Comparison of ENCODE assay signal across 16 cellular contexts in the genomic region with DNA sequence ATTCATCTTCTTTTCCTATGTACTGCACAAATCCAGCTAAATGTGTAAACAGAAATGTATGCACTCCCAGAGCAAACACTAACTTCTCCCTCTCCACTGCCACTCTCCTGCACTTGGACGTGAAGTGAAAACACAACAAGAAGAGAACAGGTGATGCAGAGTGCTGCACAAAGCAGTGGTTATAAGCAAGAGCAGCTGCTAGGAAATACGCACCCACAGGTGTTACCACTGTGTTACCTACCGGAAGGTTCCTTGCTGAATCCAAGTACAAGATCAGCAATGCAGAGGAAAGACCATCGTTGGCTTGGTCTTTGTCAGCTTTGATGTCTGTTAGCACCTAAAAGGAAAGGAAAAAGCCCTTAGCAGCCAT. TPM values are rescaled to one million over a fixed set of nuclear protein-coding genes. Genes with fewer than 3 reads are reported as not detected.
DNase-seq lines count a peak whose midpoint lies in the region; ATAC-seq and TF ChIP-seq lines count a peak whose summit lies in the region.
"Had no signal": no experiment of that assay in that cellular context is flagged by ENCODE, and none has a peak within 500 bp of the region (broad histone marks: within the 10 kb centered on the region; RNA-seq: fewer than 3 reads in every experiment).

No MANE protein-coding gene starts in this region.

- H3K27me3 Mint-ChIP-seq in activated T-cell treated with anti-CD3 and anti-CD28 coated beads, Interleukin-2, amount 50 U/mL, for 24 hours = no peaks in the 10 kb centered on the region
- no peaks in the 10 kb centered on the region for H3K27me3 Mint-ChIP-seq in activated CD8-positive, alpha-beta T cell treated with anti-CD3 and anti-CD28 coated beads for 36 hours
- H3K27me3 Mint-ChIP-seq in T-cell = no peaks in the 10 kb centered on the region

- peaks cover 16% of the 10 kb centered on the region for H3K4me1 Mint-ChIP-seq in activated T-cell treated with anti-CD3 and anti-CD28 coated beads, Interleukin-2, amount 50 U/mL, for 24 hours (ENCODE audit: low read depth)
- H3K4me1 Mint-ChIP-seq in activated CD8-positive, alpha-beta T cell treated with anti-CD3 and anti-CD28 coated beads for 36 hours (ENCODE audit: low read depth) = no peaks in the 10 kb centered on the region
- peaks cover 0 to 4% (median 0%) of the 10 kb centered on the region in 3 donors for H3K4me1 Mint-ChIP-seq in T-cell
- H3K4me1 Mint-ChIP-seq: GM23338 had no signal

- H3K27ac Mint-ChIP-seq in activated T-cell treated with anti-CD3 and anti-CD28 coated beads, Interleukin-2, amount 50 U/mL, for 24 hours = peak overlapping the region; percentile 52
- H3K27ac Mint-ChIP-seq in activated CD8-positive, alpha-beta T cell treated with anti-CD3 and anti-CD28 coated beads for 36 hours = peak overlapping the region; percentile 2
- no peak overlapping the region for H3K27ac Mint-ChIP-seq in T-cell
- H3K27ac Mint-ChIP-seq: GM23338 had no signal

- no peaks in the 10 kb centered on the region for H3K27me3 ChIP-seq in upper lobe of right lung
- H3K27me3 ChIP-seq: Peyer's patch had no signal

- CTCF ChIA-PET in activated CD8-positive, alpha-beta T cell treated with anti-CD3 and anti-CD28 coated beads for 36 hours (lab: Charles Lee) = no interaction called here
- CTCF ChIA-PET in T-cell (lab: Charles Lee) = no interaction called here

- H3K36me3 Mint-ChIP-seq in activated T-cell treated with anti-CD3 and anti-CD28 coated beads, Interleukin-2, amount 50 U/mL, for 24 hours (ENCODE audit: low read depth) = peaks cover 85% of the 10 kb centered on the region
- H3K36me3 Mint-ChIP-seq in activated CD8-positive, alpha-beta T cell treated with anti-CD3 and anti-CD28 coated beads for 36 hours (ENCODE audit: low read depth) = peaks cover 42% of the 10 kb centered on the region
- H3K36me3 Mint-ChIP-seq in T-cell = peaks cover 66% of the 10 kb centered on the region

- H3K9me3 ChIP-seq in upper lobe of right lung = no peaks in the 10 kb centered on the region
- H3K9me3 ChIP-seq: Peyer's patch had no signal

- DNase-seq in activated T-cell treated with anti-CD3 and anti-CD28 coated beads, Interleukin-2, amount 50 U/mL, for 24 hours = no peak
- DNase-seq in activated T-cell treated with anti-CD3 and anti-CD28 coated beads for 4 hours = no peak
- DNase-seq in NCI-H187 treated with DMSO at 0.1 percent for 48 hours (lab: John Stamatoyannopoulos, UW) = peak; percentile 84
- DNase-seq in activated CD8-positive, alpha-beta T cell treated with anti-CD3 and anti-CD28 coated beads for 36 hours = no peak
- no peak for DNase-seq in upper lobe of right lung
- no peak for DNase-seq in T-helper 9 cell
- DNase-seq in T-cell = no peak
- DNase-seq: ACHN, GDM1, NCI-H2171, NCI-H446, NCI-H748 treated with DMSO at 0.1 percent for 48 hours, Peyer's patch had no signal

- POLR2A ChIA-PET in activated CD8-positive, alpha-beta T cell treated with anti-CD3 and anti-CD28 coated beads for 36 hours (lab: Charles Lee) = interaction anchor here (1.0 kb wide), 1 partner anchor 10 kb away, joined by 3 read pairs; no protein-coding TSS in a partner anchor
- POLR2A ChIA-PET in T-cell (lab: Charles Lee) = no interaction called here

- no peak overlapping the region for H3K27ac ChIP-seq in upper lobe of right lung
- H3K27ac ChIP-seq: Peyer's patch had no signal

- peaks cover 70% of the 10 kb centered on the region for H3K36me3 ChIP-seq in upper lobe of right lung

- no peak overlapping the region for H3K4me3 Mint-ChIP-seq in activated T-cell treated with anti-CD3 and anti-CD28 coated beads, Interleukin-2, amount 50 U/mL, for 24 hours
- H3K4me3 Mint-ChIP-seq in activated CD8-positive, alpha-beta T cell treated with anti-CD3 and anti-CD28 coated beads for 36 hours = no peak overlapping the region
- H3K4me3 Mint-ChIP-seq in T-cell = no peak overlapping the region
- H3K4me3 Mint-ChIP-seq: GM23338 had no signal

- no peak for ATAC-seq in activated CD8-positive, alpha-beta T cell treated with anti-CD3 and anti-CD28 coated beads for 36 hours
- ATAC-seq in upper lobe of right lung = peak; percentile 35
- ATAC-seq in T-cell (replicated peaks in 1 of 4) = no peak
- ATAC-seq: GM12878, GM23338, Right ventricle myocardium inferior had no signal

- H3K4me1 ChIP-seq in upper lobe of right lung = no peaks in the 10 kb centered on the region
- H3K4me1 ChIP-seq: Peyer's patch had no signal

- no peak for TF ChIP-seq CTCF in activated CD8-positive, alpha-beta T cell treated with anti-CD3 and anti-CD28 coated beads for 36 hours (IDR thresholded peaks at IDR 0.05)
- no peak for TF ChIP-seq CTCF in upper lobe of right lung (IDR thresholded peaks at IDR 0.05)

- intact Hi-C loops in activated CD8-positive, alpha-beta T cell treated with anti-CD3 and anti-CD28 coated beads for 36 hours (cut with micrococcal nuclease) = no loop called here
- intact Hi-C loops in upper lobe of right lung (cut with DNase I) = no loop called here

- no peaks in the 10 kb centered on the region for H3K9me3 Mint-ChIP-seq in activated T-cell treated with anti-CD3 and anti-CD28 coated beads, Interleukin-2, amount 50 U/mL, for 24 hours
- H3K9me3 Mint-ChIP-seq in activated CD8-positive, alpha-beta T cell treated with anti-CD3 and anti-CD28 coated beads for 36 hours = no peaks in the 10 kb centered on the region
- no peaks in the 10 kb centered on the region for H3K9me3 Mint-ChIP-seq in T-cell
- H3K9me3 Mint-ChIP-seq: GM23338 had no signal

- no peak overlapping the region for H3K4me3 ChIP-seq in upper lobe of right lung
- H3K4me3 ChIP-seq: GM12878, GM23338, Peyer's patch had no signal

RNA-seq across cellular contexts. Expression of a gene that starts 54.6 kb away (rescaled TPM):
- total RNA-seq in activated CD8-positive, alpha-beta T cell treated with anti-CD3 and anti-CD28 coated beads for 36 hours = 100 to 1,000 TPM; 108 to 113 TPM
- total RNA-seq in upper lobe of right lung = 6.5 TPM
- total RNA-seq in T-cell = 10 to 100 TPM in 3 of 5 donors, 1 to 10 TPM in 2; 6.2 to 14.7 (median 11.9) TPM

Comparison
In these comparisons a context has a peak if more than half of its experiments do, and no peak if none do; other contexts are left out.
1. H3K27ac Mint-ChIP-seq: peak in activated T-cell treated with anti-CD3 and anti-CD28 coated beads, Interleukin-2, amount 50 U/mL, for 24 hours (single experiment) and activated CD8-positive, alpha-beta T cell treated with anti-CD3 and anti-CD28 coated beads for 36 hours (single experiment); none in T-cell (0 of 2).
2. RNA of a gene that starts 54.6 kb away (total RNA-seq): 108 to 113 TPM in activated CD8-positive, alpha-beta T cell treated with anti-CD3 and anti-CD28 coated beads for 36 hours; 6.2 to 14.7 TPM in T-cell and 6.5 TPM in upper lobe of right lung (single experiment); every median in the first group is over 4 times any median in the second.